Comparison of ENCODE assay signal across 12 cellular contexts in genomic region chr10:16996530-16996964, GRCh38.
DNase-seq lines count a peak whose midpoint lies in the region; ATAC-seq and TF ChIP-seq lines count a peak whose summit lies in the region.
"Had no signal": no experiment of that assay in that cellular context is flagged by ENCODE, and none has a peak within 500 bp of the region (broad histone marks: within the 10 kb centered on the region; RNA-seq: fewer than 3 reads in every experiment).

No MANE protein-coding gene starts in this region.

- no peak overlapping the region for H3K9ac ChIP-seq in skeletal muscle tissue (ENCODE audit: low read depth in 1 of 3, low read length in 3 of 3)

- no peaks in the 10 kb centered on the region for H3K27me3 Mint-ChIP-seq in T-cell
- H3K27me3 Mint-ChIP-seq in activated CD4-positive, alpha-beta memory T cell treated with anti-CD3 and anti-CD28 coated beads, Interleukin-2, amount 10 ng/mL, durations not matched to agents 7 days and 5 days = peaks cover 15% of the 10 kb centered on the region

- CTCF ChIA-PET in T-cell (lab: Charles Lee) = interaction anchor here in 1 of 2 donors (0.6 to 0.9 kb wide), 2 partner anchors 181 to 234 kb away, joined by 3 read pairs; no protein-coding TSS in a partner anchor
- CTCF ChIA-PET in activated CD4-positive, alpha-beta memory T cell treated with anti-CD3 and anti-CD28 coated beads, Interleukin-2, amount 10 ng/mL, durations not matched to agents 7 days and 5 days (lab: Charles Lee) = interaction anchor here (0.7 to 0.8 kb wide), 2 partner anchors 28 to 59 kb away, joined by 3 to 4 read pairs; no protein-coding TSS in a partner anchor

- POLR2A ChIA-PET in T-cell (lab: Charles Lee) = interaction anchor here (0.5 to 0.6 kb wide), 2 partner anchors 28 to 69 kb away, joined by 3 read pairs; no protein-coding TSS in a partner anchor
- POLR2A ChIA-PET in activated CD4-positive, alpha-beta memory T cell treated with anti-CD3 and anti-CD28 coated beads, Interleukin-2, amount 10 ng/mL, durations not matched to agents 7 days and 5 days (lab: Charles Lee) = interaction anchor here (1.1 to 1.2 kb wide), 2 partner anchors 28 to 232 kb away, joined by 3 read pairs; partner anchors contain the start of gene VIM

- peak overlapping the region; percentile 46 for H3K27ac ChIP-seq in skeletal muscle tissue (ENCODE audit: low read depth, low read length)

- no peaks in the 10 kb centered on the region for H3K36me3 Mint-ChIP-seq in T-cell
- H3K36me3 Mint-ChIP-seq in activated CD4-positive, alpha-beta memory T cell treated with anti-CD3 and anti-CD28 coated beads, Interleukin-2, amount 10 ng/mL, durations not matched to agents 7 days and 5 days (ENCODE audit: low read depth) = no peaks in the 10 kb centered on the region

- no peak overlapping the region for H3K4me3 ChIP-seq in skeletal muscle tissue (ENCODE audit: low read length in 3 of 3)

- TF ChIP-seq CTCF in GM20000 (IDR thresholded peaks at IDR 0.05; ENCODE audit: extremely low read depth, missing control alignments) = no peak

- peaks cover 12 to 25% (median 19%) of the 10 kb centered on the region in 3 donors for H3K4me1 Mint-ChIP-seq in T-cell
- H3K4me1 Mint-ChIP-seq in activated CD4-positive, alpha-beta memory T cell treated with anti-CD3 and anti-CD28 coated beads, Interleukin-2, amount 10 ng/mL, durations not matched to agents 7 days and 5 days = peaks cover 9% of the 10 kb centered on the region

- no peaks in the 10 kb centered on the region for H3K9me3 ChIP-seq in skeletal muscle tissue (ENCODE audit: control insufficient read depth in 3 of 3, low read length in 3 of 3)

- H3K4me1 ChIP-seq in skeletal muscle tissue (ENCODE audit: control insufficient read depth in 3 of 3, insufficient read depth in 3 of 3, low read length in 3 of 3) = peaks cover 0 to 8% (median 3%) of the 10 kb centered on the region in 3 donors

- H3K27me3 ChIP-seq in skeletal muscle tissue (ENCODE audit: control insufficient read depth in 3 of 3, insufficient read depth in 3 of 3, low read length in 3 of 3) = no peaks in the 10 kb centered on the region

- H3K27ac Mint-ChIP-seq in T-cell = peak overlapping the region; percentile 76 to 83
- H3K27ac Mint-ChIP-seq in activated CD4-positive, alpha-beta memory T cell treated with anti-CD3 and anti-CD28 coated beads, Interleukin-2, amount 10 ng/mL, durations not matched to agents 7 days and 5 days = no peak overlapping the region
- H3K27ac Mint-ChIP-seq: activated CD8-positive, alpha-beta memory T cell treated with anti-CD3 and anti-CD28 coated beads, Interleukin-2, amount 10 ng/mL, durations not matched to agents 7 days and 5 days had no signal

- peak overlapping the region in 1 of 3 donors; percentile 32 for H3K4me3 Mint-ChIP-seq in T-cell
- H3K4me3 Mint-ChIP-seq in activated CD4-positive, alpha-beta memory T cell treated with anti-CD3 and anti-CD28 coated beads, Interleukin-2, amount 10 ng/mL, durations not matched to agents 7 days and 5 days = no peak overlapping the region
- H3K4me3 Mint-ChIP-seq: activated CD8-positive, alpha-beta memory T cell treated with anti-CD3 and anti-CD28 coated beads, Interleukin-2, amount 10 ng/mL, durations not matched to agents 7 days and 5 days had no signal

- no peak for ATAC-seq in T-cell (replicated peaks in 1 of 4)
- ATAC-seq in HG03139 (IDR thresholded peaks at IDR 0.05; ENCODE audit: unreplicated experiment) = no peak
- ATAC-seq: activated CD8-positive, alpha-beta memory T cell treated with anti-CD3 and anti-CD28 coated beads, Interleukin-2, amount 10 ng/mL, durations not matched to agents 7 days and 5 days; left colon had no signal

- DNase-seq in ELR (ENCODE audit: low read depth) (peak; percentile 72), T-cell (no peak), fibroblast of the conjunctiva (ENCODE audit: low read depth) (peak; percentile 21), GM20000 (ENCODE audit: low spot score) (no peak), DMS53 (lab: John Stamatoyannopoulos, UW) (no peak)
- DNase-seq in activated CD4-positive, alpha-beta memory T cell treated with anti-CD3 and anti-CD28 coated beads, Interleukin-2, amount 10 ng/mL, durations not matched to agents 7 days and 5 days = no peak
- DNase-seq: activated CD8-positive, alpha-beta memory T cell treated with anti-CD3 and anti-CD28 coated beads, Interleukin-2, amount 10 ng/mL, durations not matched to agents 7 days and 5 days; left colon; NCI-H187 treated with DMSO at 0.1 percent for 48 hours; stimulated activated CD4-positive, alpha-beta T cell treated with anti-CD3 and anti-CD28 coated beads, Interleukin-4, amount 100 ng/mL, for 1 hour had no signal

- H3K36me3 ChIP-seq in skeletal muscle tissue (ENCODE audit: control insufficient read depth in 3 of 3, insufficient read depth in 3 of 3, low read length in 3 of 3) = no peaks in the 10 kb centered on the region

- no peaks in the 10 kb centered on the region for H3K9me3 Mint-ChIP-seq in T-cell
- H3K9me3 Mint-ChIP-seq in activated CD4-positive, alpha-beta memory T cell treated with anti-CD3 and anti-CD28 coated beads, Interleukin-2, amount 10 ng/mL, durations not matched to agents 7 days and 5 days = no peaks in the 10 kb centered on the region

Comparison
In these comparisons a context has a peak if more than half of its experiments do, and no peak if none do; other contexts are left out.
1. DNase-seq: peak in ELR (single experiment) and fibroblast of the conjunctiva (single experiment); none in T-cell (0 of 34), activated CD4-positive, alpha-beta memory T cell treated with anti-CD3 and anti-CD28 coated beads, Interleukin-2, amount 10 ng/mL, durations not matched to agents 7 days and 5 days (single experiment), GM20000 (single experiment) and DMS53 (single experiment).